In genomic region chr20:64234291-64234791, GRCh38 we compare ENCODE assay signal across 1 cellular context.
TF ChIP-seq lines count a peak whose summit lies in the region.

No MANE protein-coding gene starts in this region.

TF ChIP-seq in GM23338, 12 proteins besides CTCF, POLR2A, EP300 and RAD21 (continued from another document):
- TF ChIP-seq ZNF462 (CRISPR knock-in tag; IDR thresholded peaks at IDR 0.05): no peak
- no peak for TF ChIP-seq CREB1 (CRISPR knock-in tag; IDR thresholded peaks at IDR 0.05; ENCODE audit: low read depth)
- no peak for TF ChIP-seq POLR2AphosphoS5 (IDR thresholded peaks at IDR 0.05; ENCODE audit: low read depth)
- TF ChIP-seq STAT1 (IDR thresholded peaks at IDR 0.05; ENCODE audit: unreplicated experiment): no peak
- no peak for TF ChIP-seq NANOG (IDR thresholded peaks at IDR 0.05; ENCODE audit: borderline replicate concordance)
- no peak for TF ChIP-seq EZH2 (IDR thresholded peaks at IDR 0.05; ENCODE audit: low read depth, unreplicated experiment)
- no peak for TF ChIP-seq JUNB (IDR thresholded peaks at IDR 0.05; ENCODE audit: unreplicated experiment)
- TF ChIP-seq, protein P1, sequence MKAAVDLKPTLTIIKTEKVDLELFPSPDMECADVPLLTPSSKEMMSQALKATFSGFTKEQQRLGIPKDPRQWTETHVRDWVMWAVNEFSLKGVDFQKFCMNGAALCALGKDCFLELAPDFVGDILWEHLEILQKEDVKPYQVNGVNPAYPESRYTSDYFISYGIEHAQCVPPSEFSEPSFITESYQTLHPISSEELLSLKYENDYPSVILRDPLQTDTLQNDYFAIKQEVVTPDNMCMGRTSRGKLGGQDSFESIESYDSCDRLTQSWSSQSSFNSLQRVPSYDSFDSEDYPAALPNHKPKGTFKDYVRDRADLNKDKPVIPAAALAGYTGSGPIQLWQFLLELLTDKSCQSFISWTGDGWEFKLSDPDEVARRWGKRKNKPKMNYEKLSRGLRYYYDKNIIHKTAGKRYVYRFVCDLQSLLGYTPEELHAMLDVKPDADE (IDR thresholded peaks at IDR 0.05): no peak
- TF ChIP-seq EZH2phosphoT487 (IDR thresholded peaks at IDR 0.05; ENCODE audit: unreplicated experiment): no peak
